8 cellular contexts compared by ENCODE assay signal in genomic region chr19:45428385-45429231, GRCh38. TPM values are rescaled to one million over a fixed set of nuclear protein-coding genes. Genes with fewer than 3 reads are reported as not detected.
A peak's percentile ranks its signal among the peaks of the same experiment; 100 is the strongest.
DNase-seq lines count a peak whose midpoint lies in the region; ATAC-seq, FAIRE-seq and TF ChIP-seq lines count a peak whose summit lies in the region.

No MANE protein-coding gene starts in this region.

- H3K4me2 ChIP-seq in astrocyte (ENCODE audit: low read length) (peak overlapping the region; percentile 86), smooth muscle cell (peak overlapping the region; percentile 78)

- H3K9ac ChIP-seq in astrocyte (ENCODE audit: low read length) (peak overlapping the region; percentile 91), smooth muscle cell (ENCODE audit: low read depth) (peak overlapping the region; percentile 77)

- POLR2A ChIA-PET in CD4-positive, alpha-beta T cell (lab: Charles Lee), result interaction anchor here (1.2 kb wide), 1 partner anchor 50 kb away, joined by 7 read pairs; no protein-coding TSS in a partner anchor

- no peak for ATAC-seq in CD4-positive, alpha-beta T cell (ENCODE audit: poor library complexity)
- ATAC-seq in GM19328 (IDR thresholded peaks at IDR 0.05; ENCODE audit: unreplicated experiment), result no peak

- H3K27ac ChIP-seq in CD4-positive, alpha-beta T cell (ENCODE audit: low read depth, low read length), result no peak overlapping the region
- H3K27ac ChIP-seq in astrocyte (ENCODE audit: low read depth, low read length) (peak overlapping the region; percentile 88), iPS DF 6.9 (ENCODE audit: low read length) (no peak overlapping the region), smooth muscle cell (ENCODE audit: low read depth) (peak overlapping the region; percentile 79)

- H3K27ac Mint-ChIP-seq in CD4-positive, alpha-beta T cell, result no peak overlapping the region
- peak overlapping the region; percentile 92 for H3K27ac Mint-ChIP-seq in astrocyte (ENCODE audit: unreplicated experiment)

- no peaks in the 10 kb centered on the region for H3K36me3 ChIP-seq in astrocyte (ENCODE audit: insufficient read depth, low read length)
- H3K36me3 ChIP-seq in iPS DF 6.9 (ENCODE audit: control insufficient read depth, insufficient read depth, low read length), result no peaks in the 10 kb centered on the region
- no peaks in the 10 kb centered on the region for H3K36me3 ChIP-seq in smooth muscle cell (ENCODE audit: low read depth)

- no peak for FAIRE-seq in astrocyte (lab: Jason Lieb, UNC)

- H3K9me3 ChIP-seq in CD4-positive, alpha-beta T cell (ENCODE audit: control insufficient read depth, low read length), result no peaks in the 10 kb centered on the region
- H3K9me3 ChIP-seq in astrocyte (ENCODE audit: insufficient read depth, low read depth, low read length), result no peaks in the 10 kb centered on the region
- no peaks in the 10 kb centered on the region for H3K9me3 ChIP-seq in iPS DF 6.9 (ENCODE audit: control insufficient read depth, insufficient read depth, low read length)
- H3K9me3 ChIP-seq in smooth muscle cell (replicated peaks; ENCODE audit: low read depth), result no peaks in the 10 kb centered on the region

- H4K20me1 ChIP-seq in astrocyte (ENCODE audit: insufficient read depth, low read length) (no peaks in the 10 kb centered on the region), smooth muscle cell (ENCODE audit: low read depth) (no peaks in the 10 kb centered on the region)

- peak overlapping the region; percentile 54 for H3K4me3 Mint-ChIP-seq in CD4-positive, alpha-beta T cell
- H3K4me3 Mint-ChIP-seq in astrocyte (ENCODE audit: unreplicated experiment), result peak overlapping the region; percentile 74

- no peak for TF ChIP-seq CTCF in CD4-positive, alpha-beta T cell (IDR thresholded peaks at IDR 0.05)
- TF ChIP-seq CTCF in astrocyte (IDR thresholded peaks at IDR 0.05; ENCODE audit: insufficient read depth, low read depth, low read length) (peak; percentile 8), smooth muscle cell (IDR thresholded peaks at IDR 0.05; ENCODE audit: borderline replicate concordance, insufficient read depth, poor library complexity, severe bottlenecking) (peak; percentile 46)

- H3K4me1 Mint-ChIP-seq in CD4-positive, alpha-beta T cell (ENCODE audit: low read depth), result peaks cover 17% of the 10 kb centered on the region
- peaks cover 4% of the 10 kb centered on the region for H3K4me1 Mint-ChIP-seq in astrocyte (ENCODE audit: low read depth, unreplicated experiment)

- H3K27me3 Mint-ChIP-seq in CD4-positive, alpha-beta T cell, result peaks cover 9% of the 10 kb centered on the region
- no peaks in the 10 kb centered on the region for H3K27me3 Mint-ChIP-seq in astrocyte (ENCODE audit: low read depth, unreplicated experiment)

- H3K4me1 ChIP-seq in astrocyte (ENCODE audit: insufficient read depth, low read length) (peaks cover 26% of the 10 kb centered on the region), iPS DF 6.9 (ENCODE audit: control insufficient read depth, insufficient read depth, low read length) (no peaks in the 10 kb centered on the region), smooth muscle cell (ENCODE audit: low read depth) (no peaks in the 10 kb centered on the region)

- CTCF ChIA-PET in CD4-positive, alpha-beta T cell (lab: Charles Lee), result interaction anchor here (0.9 to 3.5 kb wide), 6 partner anchors 11 to 370 kb away, joined by 3 to 23 read pairs (median 5); no protein-coding TSS in a partner anchor

- peak overlapping the region; percentile 79 for H2AFZ ChIP-seq in astrocyte (ENCODE audit: low read depth, low read length)
- peak overlapping the region; percentile 40 for H2AFZ ChIP-seq in smooth muscle cell (ENCODE audit: low read depth)

- no peaks in the 10 kb centered on the region for H3K9me3 Mint-ChIP-seq in CD4-positive, alpha-beta T cell
- no peaks in the 10 kb centered on the region for H3K9me3 Mint-ChIP-seq in astrocyte (ENCODE audit: unreplicated experiment)

- H3K27me3 ChIP-seq in CD4-positive, alpha-beta T cell (ENCODE audit: control insufficient read depth, insufficient read depth, low read length), result peaks cover 9% of the 10 kb centered on the region
- no peaks in the 10 kb centered on the region for H3K27me3 ChIP-seq in astrocyte (ENCODE audit: insufficient read depth, low read length)
- H3K27me3 ChIP-seq in iPS DF 6.9 (ENCODE audit: control insufficient read depth, insufficient read depth, low read length), result no peaks in the 10 kb centered on the region
- no peaks in the 10 kb centered on the region for H3K27me3 ChIP-seq in smooth muscle cell (ENCODE audit: low read depth)

- DNase-seq in CD4-positive, alpha-beta T cell, result peak in 1 of 10 experiments; percentile 16
- DNase-seq in HuH-7 (ENCODE audit: low spot score), result peak; percentile 64
- DNase-seq in astrocyte (ENCODE audit: low read depth), result no peak
- no peak for DNase-seq in iPS DF 6.9 (ENCODE audit: low read depth, low spot score)
- peak; percentile 72 for DNase-seq in smooth muscle cell (lab: John Stamatoyannopoulos, UW; ENCODE audit: unreplicated experiment)
- no peak for DNase-seq in NCI-H774 (lab: John Stamatoyannopoulos, UW)
- DNase-seq in MV-4-11 (lab: John Stamatoyannopoulos, UW), result no peak

- intact Hi-C loops in CD4-positive, alpha-beta T cell (cut with DNase I, micrococcal nuclease), result loop anchor here (5.0 to 10.0 kb wide), 3 partner anchors 129 to 214 kb away; partner anchors contain the start of gene OPA3 (in 1 of the 2)

- H3K36me3 Mint-ChIP-seq in CD4-positive, alpha-beta T cell (ENCODE audit: low read depth), result peaks cover 3% of the 10 kb centered on the region
- H3K36me3 Mint-ChIP-seq in astrocyte (ENCODE audit: low read depth, unreplicated experiment), result no peaks in the 10 kb centered on the region

- peaks cover 2% of the 10 kb centered on the region for H3K79me2 ChIP-seq in astrocyte (ENCODE audit: insufficient read depth, low read length)
- no peaks in the 10 kb centered on the region for H3K79me2 ChIP-seq in smooth muscle cell (ENCODE audit: low read depth)

- H3F3A ChIP-seq in smooth muscle cell (ENCODE audit: low read depth), result peaks cover 15% of the 10 kb centered on the region

- H3K4me3 ChIP-seq in astrocyte (ENCODE audit: insufficient read depth, low read depth, low read length) (peak overlapping the region; percentile 40), iPS DF 6.9 (ENCODE audit: low read length) (peak overlapping the region; percentile 65; the same call in 1 of the 2 replicates), smooth muscle cell (peak overlapping the region; percentile 53)

- WGBS in iPS DF 6.9 (ENCODE audit: insufficient coverage, insufficient read length), result no CpG with 5 or more reads among the region's 73 CpGs
- WGBS in smooth muscle cell (ENCODE audit: low lambda C conversion rate), result 3% methylated on average over 73 of the region's 73 CpGs

RNA-seq across cellular contexts. Expression of gene ERCC1, which starts 4.9 kb away (rescaled TPM):
- 10 to 100 TPM; 32.5 to 32.6 TPM for total RNA-seq in CD4-positive, alpha-beta T cell
- total RNA-seq in astrocyte, result 67.5 and 70.4 TPM in 2 replicates
- total RNA-seq in smooth muscle cell, result 60.8 and 72.6 TPM in 2 replicates
- 81.5 and 90.4 TPM in 2 replicates for polyA plus RNA-seq in smooth muscle cell

RNA-seq across cellular contexts. Expression of gene POLR1G, which starts 22.2 kb away (rescaled TPM):
- total RNA-seq in CD4-positive, alpha-beta T cell, result under 1 TPM; 0.16 to 0.28 TPM
- total RNA-seq in astrocyte, result 10.9 and 12.8 TPM in 2 replicates
- total RNA-seq in smooth muscle cell, result 1.4 and 1.6 TPM in 2 replicates
- 2.7 and 3.9 TPM in 2 replicates for polyA plus RNA-seq in smooth muscle cell

RNA-seq across cellular contexts. Expression of gene PPP1R13L, which starts 23.7 kb away (rescaled TPM):
- 1 to 10 TPM; 1.5 to 3.7 TPM for total RNA-seq in CD4-positive, alpha-beta T cell
- 56.6 and 56.7 TPM in 2 replicates for total RNA-seq in astrocyte
- 26.3 and 66.4 TPM in 2 replicates for total RNA-seq in smooth muscle cell
- 28.1 and 77.1 TPM in 2 replicates for polyA plus RNA-seq in smooth muscle cell

RNA-seq across cellular contexts. Expression of gene FOSB, which starts 39.2 kb away (rescaled TPM):
- 100 to 1,000 TPM; 422 to 424 TPM for total RNA-seq in CD4-positive, alpha-beta T cell
- 8.2 and 13.3 TPM in 2 replicates for total RNA-seq in astrocyte
- 171 and 186 TPM in 2 replicates for total RNA-seq in smooth muscle cell
- 178 and 299 TPM in 2 replicates for polyA plus RNA-seq in smooth muscle cell

RNA-seq across cellular contexts. Expression of gene ERCC2, which starts 58.2 kb away (rescaled TPM):
- 1 to 10 TPM; 8.7 to 9.6 TPM for total RNA-seq in CD4-positive, alpha-beta T cell
- 38.9 and 44.7 TPM in 2 replicates for total RNA-seq in astrocyte
- total RNA-seq in smooth muscle cell, result 12.8 and 13.4 TPM in 2 replicates
- polyA plus RNA-seq in smooth muscle cell, result 5.7 and 14.6 TPM in 2 replicates

Comparison
In these comparisons a context has a peak if more than half of its experiments do, and no peak if none do; other contexts are left out.
1. DNase-seq: peak in HuH-7 (single experiment) and smooth muscle cell (single experiment); none in astrocyte (single experiment), iPS DF 6.9 (single experiment), NCI-H774 (single experiment) and MV-4-11 (single experiment).
2. H3K27ac ChIP-seq: peak in astrocyte (single experiment) and smooth muscle cell (single experiment); none in CD4-positive, alpha-beta T cell (single experiment) and iPS DF 6.9 (single experiment).
3. Peak in every context shown above with its lines, with median percentiles within 50 percentile points of each other: H3K4me3 ChIP-seq.